Comparison of ENCODE assay signal across 9 cellular contexts in the genomic region with DNA sequence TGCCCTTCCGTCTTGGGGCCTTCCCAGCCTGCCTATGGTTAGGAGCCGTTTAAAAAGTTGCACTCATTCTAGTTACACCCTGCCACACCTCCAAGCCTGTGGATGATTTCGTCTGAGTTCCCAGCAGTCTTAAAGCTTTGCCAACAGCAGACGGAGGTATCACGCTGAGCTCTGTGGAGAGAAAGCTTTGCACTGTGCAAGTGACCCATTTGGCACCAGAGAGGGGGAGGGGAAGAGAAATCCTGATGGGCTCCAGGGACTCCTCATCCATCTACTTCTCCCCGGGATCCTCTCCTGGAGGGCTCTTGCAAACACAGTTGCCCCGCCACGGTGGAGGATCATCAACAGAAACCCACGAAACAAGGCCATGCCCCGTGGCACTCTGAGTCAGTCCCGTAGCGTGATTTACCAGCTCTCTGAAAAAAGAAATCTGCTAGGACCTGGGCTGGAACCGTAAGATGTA.
DNase-seq lines count a peak whose midpoint lies in the region; TF ChIP-seq lines count a peak whose summit lies in the region.
"Had no signal": no experiment of that assay in that cellular context is flagged by ENCODE, and none has a peak within 500 bp of the region (broad histone marks: within the 10 kb centered on the region; RNA-seq: fewer than 3 reads in every experiment).

No MANE protein-coding gene starts in this region.

- H3K4me3 Mint-ChIP-seq in osteocyte (ENCODE audit: unreplicated experiment), result peak overlapping the region; percentile 56
- no peak overlapping the region for H3K4me3 Mint-ChIP-seq in activated T-helper 2 cell treated with anti-CD3 and anti-CD28 coated beads, Interferon-gamma antibody, Interleukin-2, Interleukin-4, amounts not matched to agents 10 μg/mL and 5 μg/mL and 100 μg/mL, durations not matched to agents 14 hours and 24 hours and 36 hours (ENCODE audit: low read depth)

- TF ChIP-seq CTCF in fibroblast of the aortic adventitia (IDR thresholded peaks at IDR 0.05; ENCODE audit: insufficient read depth, low read length) (no peak), osteocyte (IDR thresholded peaks at IDR 0.05) (no peak)

- H3K4me1 Mint-ChIP-seq in osteocyte (ENCODE audit: unreplicated experiment), result peaks cover 47% of the 10 kb centered on the region
- H3K4me1 Mint-ChIP-seq in activated T-helper 2 cell treated with anti-CD3 and anti-CD28 coated beads, Interferon-gamma antibody, Interleukin-2, Interleukin-4, amounts not matched to agents 10 μg/mL and 5 μg/mL and 100 μg/mL, durations not matched to agents 14 hours and 24 hours and 36 hours (ENCODE audit: low read depth), result peaks cover 3% of the 10 kb centered on the region

- peak; percentile 66 for DNase-seq in EH (ENCODE audit: low read depth)
- DNase-seq in RPMI7951 (ENCODE audit: low read depth), result peak; percentile 72
- peak; percentile 82 for DNase-seq in fibroblast of the aortic adventitia (ENCODE audit: low read depth)
- DNase-seq in osteocyte (ENCODE audit: extremely low spot score, unreplicated experiment), result no peak
- DNase-seq in activated T-cell treated with anti-CD3 and anti-CD28 coated beads, Interleukin-2, amount 50 U/mL, for 1 hour, result no peak
- DNase-seq in hepatic stellate cell (ENCODE audit: low spot score), result no peak
- DNase-seq in activated T-helper 2 cell treated with anti-CD3 and anti-CD28 coated beads, Interferon-gamma antibody, Interleukin-2, Interleukin-4, amounts not matched to agents 10 μg/mL and 5 μg/mL and 100 μg/mL, durations not matched to agents 14 hours and 24 hours and 36 hours (ENCODE audit: low spot score), result no peak
- no peak for DNase-seq in CD1c-positive myeloid dendritic cell (ENCODE audit: extremely low spot score)
- DNase-seq: activated CD4-positive, alpha-beta T cell treated with anti-CD3 and anti-CD28 coated beads for 1 hour had no signal

- no peaks in the 10 kb centered on the region for H3K9me3 Mint-ChIP-seq in osteocyte (ENCODE audit: unreplicated experiment)
- H3K9me3 Mint-ChIP-seq in activated T-helper 2 cell treated with anti-CD3 and anti-CD28 coated beads, Interferon-gamma antibody, Interleukin-2, Interleukin-4, amounts not matched to agents 10 μg/mL and 5 μg/mL and 100 μg/mL, durations not matched to agents 14 hours and 24 hours and 36 hours, result no peaks in the 10 kb centered on the region

- H3K4me3 ChIP-seq in fibroblast of the aortic adventitia (ENCODE audit: low read depth, low read length), result no peak overlapping the region

- peak overlapping the region; percentile 92 for H3K27ac Mint-ChIP-seq in osteocyte (ENCODE audit: unreplicated experiment)
- H3K27ac Mint-ChIP-seq in activated T-helper 2 cell treated with anti-CD3 and anti-CD28 coated beads, Interferon-gamma antibody, Interleukin-2, Interleukin-4, amounts not matched to agents 10 μg/mL and 5 μg/mL and 100 μg/mL, durations not matched to agents 14 hours and 24 hours and 36 hours, result no peak overlapping the region

- intact Hi-C loops in activated T-helper 2 cell treated with anti-CD3 and anti-CD28 coated beads, Interferon-gamma antibody, Interleukin-2, Interleukin-4, amounts not matched to agents 10 μg/mL and 5 μg/mL and 100 μg/mL, durations not matched to agents 14 hours and 24 hours and 36 hours (cut with micrococcal nuclease), result no loop called here

- H3K27me3 Mint-ChIP-seq in osteocyte (ENCODE audit: unreplicated experiment), result no peaks in the 10 kb centered on the region
- H3K27me3 Mint-ChIP-seq in activated T-helper 2 cell treated with anti-CD3 and anti-CD28 coated beads, Interferon-gamma antibody, Interleukin-2, Interleukin-4, amounts not matched to agents 10 μg/mL and 5 μg/mL and 100 μg/mL, durations not matched to agents 14 hours and 24 hours and 36 hours (ENCODE audit: low read depth), result peaks cover 9% of the 10 kb centered on the region

- no peaks in the 10 kb centered on the region for H3K36me3 Mint-ChIP-seq in osteocyte (ENCODE audit: unreplicated experiment)
- no peaks in the 10 kb centered on the region for H3K36me3 Mint-ChIP-seq in activated T-helper 2 cell treated with anti-CD3 and anti-CD28 coated beads, Interferon-gamma antibody, Interleukin-2, Interleukin-4, amounts not matched to agents 10 μg/mL and 5 μg/mL and 100 μg/mL, durations not matched to agents 14 hours and 24 hours and 36 hours (ENCODE audit: low read depth)

Comparison
In these comparisons a context has a peak if more than half of its experiments do, and no peak if none do; other contexts are left out.
1. DNase-seq: peak in EH (single experiment), RPMI7951 (single experiment) and fibroblast of the aortic adventitia (single experiment); none in osteocyte (single experiment), activated T-cell treated with anti-CD3 and anti-CD28 coated beads, Interleukin-2, amount 50 U/mL, for 1 hour (single experiment), hepatic stellate cell (single experiment), activated T-helper 2 cell treated with anti-CD3 and anti-CD28 coated beads, Interferon-gamma antibody, Interleukin-2, Interleukin-4, amounts not matched to agents 10 μg/mL and 5 μg/mL and 100 μg/mL, durations not matched to agents 14 hours and 24 hours and 36 hours (single experiment) and CD1c-positive myeloid dendritic cell (single experiment).